In genomic region chr7:143385891-143386781, GRCh38 we compare ENCODE assay signal across 9 cellular contexts.
A peak's percentile ranks its signal among the peaks of the same experiment; 100 is the strongest.
DNase-seq lines count a peak whose midpoint lies in the region; ATAC-seq and TF ChIP-seq lines count a peak whose summit lies in the region.
"Had no signal": no experiment of that assay in that cellular context is flagged by ENCODE, and none has a peak within 500 bp of the region (broad histone marks: within the 10 kb centered on the region; RNA-seq: fewer than 3 reads in every experiment).

No MANE protein-coding gene starts in this region.

- H3K36me3 ChIP-seq in neutrophil: peaks cover 92% of the 10 kb centered on the region
- H3K36me3 ChIP-seq: ovary had no signal

- no peak for ATAC-seq in HG02973 (IDR thresholded peaks at IDR 0.05; ENCODE audit: unreplicated experiment)
- no peak for ATAC-seq in HG03457 (IDR thresholded peaks at IDR 0.05; ENCODE audit: unreplicated experiment)

- H3K27me3 ChIP-seq in HL-60 (ENCODE audit: insufficient read depth, poor library complexity, severe bottlenecking): no peaks in the 10 kb centered on the region
- H3K27me3 ChIP-seq in neutrophil: no peaks in the 10 kb centered on the region
- H3K27me3 ChIP-seq: ovary had no signal

- H3K27ac ChIP-seq in HL-60 (replicated peaks) (peak overlapping the region; percentile 49), neutrophil (peak overlapping the region; percentile 97)

- H3K4me3 ChIP-seq in HL-60 (replicated peaks; ENCODE audit: insufficient read depth, low read length): peak overlapping the region; percentile 7
- H3K4me3 ChIP-seq in choroid plexus epithelial cell (ENCODE audit: low read depth, low read length): peak overlapping the region; percentile 32
- H3K4me3 ChIP-seq in neutrophil (ENCODE audit: low read depth in 1 of 2, low read length in 1 of 2): peak overlapping the region; percentile 88 to 97
- H3K4me3 ChIP-seq: ovary had no signal

- H3K9me3 ChIP-seq in neutrophil: peaks cover 2% of the 10 kb centered on the region
- H3K9me3 ChIP-seq: ovary had no signal

- H3K4me1 ChIP-seq in neutrophil (ENCODE audit: control insufficient read depth in 1 of 2, insufficient read depth in 1 of 2, low read depth in 1 of 2, low read length in 1 of 2): peaks cover 63 to 77% of the 10 kb centered on the region in 2 experiments

- DNase-seq in GF-D8 (lab: John Stamatoyannopoulos, UW) (peak; percentile 63), HL-60 (ENCODE audit: low read depth in 1 of 2, low spot score in 1 of 2) (peak in 1 of 2 experiments; percentile 81), choroid plexus epithelial cell (ENCODE audit: low read depth) (peak; percentile 84), NCI-H1417 (lab: John Stamatoyannopoulos, UW) (no peak), NCI-H2081 treated with DMSO at 0.1 percent for 48 hours (lab: John Stamatoyannopoulos, UW) (no peak)

- no peak for TF ChIP-seq CTCF in HL-60 (IDR thresholded peaks at IDR 0.05; ENCODE audit: insufficient read depth, low read length)
- no peak for TF ChIP-seq CTCF in choroid plexus epithelial cell (conservative IDR thresholded peaks at IDR 0.05; ENCODE audit: low read depth, low read length)
- TF ChIP-seq CTCF in neutrophil (IDR thresholded peaks at IDR 0.05): no peak

Comparison
In these comparisons a context has a peak if more than half of its experiments do, and no peak if none do; other contexts are left out.
1. DNase-seq: peak in GF-D8 (single experiment) and choroid plexus epithelial cell (single experiment); none in NCI-H1417 (0 of 3) and NCI-H2081 treated with DMSO at 0.1 percent for 48 hours (single experiment).
2. H3K4me3 ChIP-seq: peak in every context shown above with its lines; median percentile 92 in neutrophil; 32 in choroid plexus epithelial cell; 7 in HL-60.